7 cellular contexts compared by ENCODE assay signal in genomic region chrX:47568656-47569295, GRCh38. TPM values are rescaled to one million over a fixed set of nuclear protein-coding genes. Genes with fewer than 3 reads are reported as not detected.
DNase-seq lines count a peak whose midpoint lies in the region; TF ChIP-seq lines count a peak whose summit lies in the region.

No MANE protein-coding gene starts in this region.

- no peak overlapping the region for H2AK5ac ChIP-seq in neuronal stem cell (ENCODE audit: low read depth, low read length)

- H2AFZ ChIP-seq in parathyroid adenoma (no peak overlapping the region), neuronal stem cell (ENCODE audit: low read length) (no peak overlapping the region)

- H3K79me2 ChIP-seq in parathyroid adenoma, result no peaks in the 10 kb centered on the region

- no peak overlapping the region for H2BK15ac ChIP-seq in neuronal stem cell (ENCODE audit: low read length)

- H4K91ac ChIP-seq in neuronal stem cell (ENCODE audit: low read depth, low read length, poor library complexity), result no peak overlapping the region

- H2BK12ac ChIP-seq in neuronal stem cell (ENCODE audit: low read length), result no peak overlapping the region

- peaks cover 2% of the 10 kb centered on the region for H3K79me1 ChIP-seq in neuronal stem cell (ENCODE audit: low read depth, low read length)

- no peak overlapping the region for H3K23ac ChIP-seq in neuronal stem cell (ENCODE audit: low read depth, low read length, poor library complexity)

- WGBS in neuronal stem cell (ENCODE audit: extremely low coverage in 2 of 2, insufficient read length in 2 of 2, insufficient replicate concordance in 1 of 2), 2 donors, result no CpG with 5 or more reads among the region's 13 CpGs

- H3K18ac ChIP-seq in neuronal stem cell (ENCODE audit: low read length), result no peak overlapping the region

- no peak for DNase-seq in GM06990 (ENCODE audit: extremely low read depth, insufficient read length)
- DNase-seq in NAMALWA (ENCODE audit: low spot score), result peak; percentile 55
- no peak for DNase-seq in cardiac fibroblast (ENCODE audit: low read depth in 2 of 2)
- no peak for DNase-seq in NCI-H2081 (lab: John Stamatoyannopoulos, UW)
- no peak for DNase-seq in neuronal stem cell (ENCODE audit: low spot score)
- DNase-seq in HCEC 1CT, result no peak

- H3K9ac ChIP-seq in parathyroid adenoma (no peak overlapping the region), neuronal stem cell (ENCODE audit: low read depth, low read length, poor library complexity) (no peak overlapping the region)

- H3K14ac ChIP-seq in neuronal stem cell (ENCODE audit: low read length), result no peak overlapping the region

- no peak overlapping the region for H2BK5ac ChIP-seq in neuronal stem cell (ENCODE audit: low read length)

- H2BK120ac ChIP-seq in neuronal stem cell (ENCODE audit: low read depth, low read length), result no peak overlapping the region

- no peak overlapping the region for H3K27ac ChIP-seq in parathyroid adenoma
- H3K27ac ChIP-seq in neuronal stem cell (replicated peaks; ENCODE audit: low read length), result no peak overlapping the region

- no peak overlapping the region for H3K4ac ChIP-seq in neuronal stem cell (ENCODE audit: low read length)

- H3K4me1 ChIP-seq in parathyroid adenoma (no peaks in the 10 kb centered on the region), neuronal stem cell (ENCODE audit: control insufficient read depth in 2 of 2, insufficient read depth in 1 of 2, low read depth in 1 of 2, low read length in 2 of 2) (peaks cover 0 to 6% of the 10 kb centered on the region in 2 donors)

- H3K27me3 ChIP-seq in GM06990 (replicated peaks; ENCODE audit: control insufficient read depth, insufficient read depth, low read length) (no peaks in the 10 kb centered on the region), parathyroid adenoma (ENCODE audit: control insufficient read depth, insufficient read depth, low read length) (no peaks in the 10 kb centered on the region), neuronal stem cell (ENCODE audit: control insufficient read depth in 3 of 3, insufficient read depth in 3 of 3, low read depth in 1 of 3, low read length in 3 of 3) (no peaks in the 10 kb centered on the region)

- no peaks in the 10 kb centered on the region for H3K9me3 ChIP-seq in parathyroid adenoma (ENCODE audit: control insufficient read depth, low read length)
- H3K9me3 ChIP-seq in neuronal stem cell (replicated peaks in 1 of 2; ENCODE audit: control insufficient read depth in 2 of 2, insufficient read depth in 1 of 2, low read depth in 1 of 2, low read length in 2 of 2), result no peaks in the 10 kb centered on the region

- H3K4me3 ChIP-seq in GM06990 (replicated peaks; ENCODE audit: low read depth, low read length) (no peak overlapping the region), cardiac fibroblast (replicated peaks in 1 of 2; ENCODE audit: low read depth in 2 of 2, low read length in 2 of 2) (no peak overlapping the region), parathyroid adenoma (ENCODE audit: low read depth, low read length) (no peak overlapping the region), neuronal stem cell (ENCODE audit: low read length in 2 of 2) (no peak overlapping the region)

- H3K4me2 ChIP-seq in parathyroid adenoma (ENCODE audit: low read length) (no peak overlapping the region), neuronal stem cell (ENCODE audit: insufficient read depth, low read length, poor library complexity, severe bottlenecking) (no peak overlapping the region)

- no peak overlapping the region for H4K8ac ChIP-seq in neuronal stem cell (ENCODE audit: low read depth, low read length)

- H3K36me3 ChIP-seq in GM06990 (ENCODE audit: control insufficient read depth, insufficient read depth, low read length), result peaks cover 7% of the 10 kb centered on the region
- no peaks in the 10 kb centered on the region for H3K36me3 ChIP-seq in parathyroid adenoma (ENCODE audit: control insufficient read depth, insufficient read depth, low read length)
- H3K36me3 ChIP-seq in neuronal stem cell (replicated peaks in 1 of 2; ENCODE audit: control insufficient read depth in 2 of 2, insufficient read depth in 2 of 2, low read length in 2 of 2), result peaks cover 20 to 74% of the 10 kb centered on the region in 2 donors

- TF ChIP-seq CTCF in GM06990 (IDR thresholded peaks at IDR 0.05; ENCODE audit: insufficient read depth, low read length, poor library complexity, severe bottlenecking), result peak; percentile 30
- peak; percentile 44 for TF ChIP-seq CTCF in cardiac fibroblast (IDR thresholded peaks at IDR 0.05; ENCODE audit: low read depth, low read length)
- TF ChIP-seq CTCF in parathyroid adenoma (IDR thresholded peaks at IDR 0.05), result peak; percentile 29

RNA-seq across cellular contexts. Expression of gene ARAF, which starts 7.8 kb away (rescaled TPM):
- polyA plus RNA-seq in neuronal stem cell (2013, experiment 1 of 2), result 48.0 TPM
- 47.8 TPM for polyA plus RNA-seq in neuronal stem cell (2013, experiment 2 of 2)

RNA-seq across cellular contexts. Expression of gene TIMP1, which starts 13.5 kb away (rescaled TPM):
- polyA plus RNA-seq in neuronal stem cell (2013, experiment 1 of 2), result 75.3 TPM
- polyA plus RNA-seq in neuronal stem cell (2013, experiment 2 of 2), result 72.6 TPM

RNA-seq across cellular contexts. Expression of gene SYN1, which starts 50.9 kb away (rescaled TPM):
- 3.6 TPM for polyA plus RNA-seq in neuronal stem cell (2013, experiment 1 of 2)
- polyA plus RNA-seq in neuronal stem cell (2013, experiment 2 of 2), result 4.0 TPM
